26 cellular contexts compared by ENCODE assay signal in genomic region chr6:33437666-33438065, GRCh38.
"Had no signal": no experiment of that assay in that cellular context is flagged by ENCODE, and none has a peak within 500 bp of the region (broad histone marks: within the 10 kb centered on the region; RNA-seq: fewer than 3 reads in every experiment).

No MANE protein-coding gene starts in this region.

- DNase-seq: hippocampal formation; left colon; left lung; lower lobe of right lung; mammary epithelial cell; mesendoderm; naive B cell; natural killer cell; nephron progenitor cell; occipital lobe; right cardiac atrium; stimulated activated CD4-positive, alpha-beta T cell treated with anti-CD3 and anti-CD28 coated beads, Interleukin-12 subunit alpha, Interleukin-12 subunit beta, amount 100 ng/mL, for 4 hours; stimulated activated CD4-positive, alpha-beta T cell treated with anti-CD3 and anti-CD28 coated beads, Interleukin-15, amount 100 ng/mL, for 24 hours; stimulated activated CD4-positive, alpha-beta T cell treated with anti-CD3 and anti-CD28 coated beads, Interleukin-2, amount 100 ng/mL, for 24 hours; stimulated activated CD4-positive, alpha-beta T cell treated with anti-CD3 and anti-CD28 coated beads, Interleukin-4, amount 100 ng/mL, for 1 hour; stimulated activated naive B cell treated with anti-CD40 and anti-IgM and Interleukin-4, amounts not matched to agents 10 μg/mL and 1 μg/mL and 100 μg/mL, for 72 hours; tibial artery; uterus had no signal

- ATAC-seq: left colon; left lung; lower lobe of right lung; natural killer cell; right cardiac atrium; sciatic nerve; stimulated activated naive B cell treated with anti-CD40 and anti-IgM and Interleukin-4, amounts not matched to agents 10 μg/mL and 1 μg/mL and 100 μg/mL, for 72 hours had no signal

- H3K9ac ChIP-seq: neural progenitor cell had no signal

- H3K27me3 ChIP-seq: left lung, neural progenitor cell, ovary, suprapubic skin, tibial artery, uterus had no signal

- H3K36me3 ChIP-seq: neutrophil, ovary, uterus had no signal

- H3K4me1 ChIP-seq: left lung, lower lobe of right lung, suprapubic skin had no signal

- H3K4me3 ChIP-seq: left lung, lower lobe of right lung, neural progenitor cell, ovary, skin epidermis, suprapubic skin, thoracic aorta, tibial artery, uterus had no signal

- H3K9me3 ChIP-seq: left lung, lower lobe of right lung, neutrophil, ovary, suprapubic skin, thoracic aorta, tibial artery, uterus had no signal

- FAIRE-seq: keratinocyte had no signal

- H3K4me2 ChIP-seq: neural progenitor cell had no signal

- H2AFZ ChIP-seq: neural progenitor cell had no signal

- H3K27ac ChIP-seq: left lung, lower lobe of right lung, neural progenitor cell, neutrophil, ovary, skin epidermis, suprapubic skin, thoracic aorta, tibial artery, uterus had no signal
